Comparison of ENCODE assay signal across 12 cellular contexts in the genomic region with DNA sequence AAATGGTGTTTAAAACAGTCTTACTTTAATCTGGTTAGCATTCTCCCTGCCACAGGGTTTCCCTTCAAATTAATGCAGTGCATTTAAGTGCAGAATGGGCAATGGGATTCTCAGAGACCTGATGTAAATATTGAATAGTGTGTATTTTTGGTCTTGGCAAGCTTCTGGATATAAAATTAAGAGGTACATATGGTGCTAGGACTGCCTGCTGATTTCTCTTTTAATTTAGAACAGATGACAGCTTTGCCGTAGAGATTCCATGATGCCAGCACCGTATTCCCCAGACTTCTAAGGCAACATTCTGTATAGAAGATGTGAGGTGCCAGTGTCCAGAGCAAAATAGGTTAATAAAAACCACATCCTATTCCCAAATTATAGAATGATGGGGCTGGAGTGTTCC. TPM values are rescaled to one million over a fixed set of nuclear protein-coding genes. Genes with fewer than 3 reads are reported as not detected.
DNase-seq lines count a peak whose midpoint lies in the region; ATAC-seq, FAIRE-seq and TF ChIP-seq lines count a peak whose summit lies in the region.
"Had no signal": no experiment of that assay in that cellular context is flagged by ENCODE, and none has a peak within 500 bp of the region (broad histone marks: within the 10 kb centered on the region; RNA-seq: fewer than 3 reads in every experiment).

No MANE protein-coding gene starts in this region.

- H2AFZ ChIP-seq in KMS-11 (ENCODE audit: low read depth): no peak overlapping the region

- H3K36me3 ChIP-seq in CD8-positive, alpha-beta T cell (ENCODE audit: insufficient read depth, low read length): no peaks in the 10 kb centered on the region
- H3K36me3 ChIP-seq in KMS-11 (ENCODE audit: insufficient read depth) (peaks cover 3% of the 10 kb centered on the region; the same call in 1 of the 2 replicates), mesodermal cell (ENCODE audit: control insufficient read depth, insufficient read depth, low read length) (peaks cover 43% of the 10 kb centered on the region)

- peaks cover 16% of the 10 kb centered on the region for H4K20me1 ChIP-seq in KMS-11 (ENCODE audit: insufficient read depth)

- in situ Hi-C loops in astrocyte of the cerebellum (cut with HindIII; ENCODE audit: low sequenced_read_pairs): loop anchor here (25.0 kb wide), 3 partner anchors 208 to 467 kb away; a partner anchor contains a TSS

- POLR2A ChIA-PET in CD8-positive, alpha-beta T cell (lab: Charles Lee): no interaction called here

- H3K79me2 ChIP-seq in KMS-11 (ENCODE audit: insufficient read depth, low read depth): peaks cover 73% of the 10 kb centered on the region

- no peak overlapping the region for H3K27ac Mint-ChIP-seq in CD8-positive, alpha-beta T cell

- FAIRE-seq in GM12892 (lab: Jason Lieb, UNC): no peak

- H3K4me3 ChIP-seq in CD8-positive, alpha-beta T cell (ENCODE audit: low read depth, low read length): no peak overlapping the region
- H3K4me3 ChIP-seq in KMS-11 (IDR thresholded peaks at IDR 0.05; ENCODE audit: insufficient read depth, low read depth, low read length) (no peak overlapping the region), astrocyte of the cerebellum (ENCODE audit: low read depth, low read length) (peak overlapping the region; percentile 66), mesodermal cell (ENCODE audit: extremely low read depth, insufficient read depth, low read length, poor library complexity, severe bottlenecking) (peak overlapping the region; percentile 77)

- H3K9ac ChIP-seq in KMS-11: peak overlapping the region; percentile 90

- intact Hi-C loops in CD8-positive, alpha-beta T cell (cut with DNase I, micrococcal nuclease): loop anchor here (5.0 to 10.0 kb wide), 4 partner anchors 193 to 772 kb away; a partner anchor contains a TSS

- CTCF ChIA-PET in CD8-positive, alpha-beta T cell (lab: Charles Lee): interaction anchor here (0.9 to 3.0 kb wide), 4 partner anchors 8 to 475 kb away, joined by 3 to 17 read pairs (median 6); a partner anchor contains a TSS

- no peak for DNase-seq in CD8-positive, alpha-beta T cell
- no peak for DNase-seq in astrocyte of the cerebellum (ENCODE audit: low read depth)
- no peak for DNase-seq in amniotic stem cell (lab: John Stamatoyannopoulos, UW)
- DNase-seq in GM12892 (ENCODE audit: insufficient read length): no peak
- DNase-seq: anterior cingulate cortex, heart left ventricle, NCI-H524 treated with DMSO at 0.1 percent for 48 hours had no signal

- no peak for ATAC-seq in CD8-positive, alpha-beta T cell
- no peak for ATAC-seq in GM21619 (IDR thresholded peaks at IDR 0.05; ENCODE audit: unreplicated experiment)
- ATAC-seq in GM18868 (IDR thresholded peaks at IDR 0.05; ENCODE audit: unreplicated experiment): no peak
- ATAC-seq: heart left ventricle had no signal

- no peak for TF ChIP-seq POLR2A in GM12892 (IDR thresholded peaks at IDR 0.05; ENCODE audit: low read depth, low read length)

- 83 to 100% methylated on average over 1 to 2 of the region's 2 CpGs for WGBS in mesodermal cell (ENCODE audit: insufficient coverage in 2 of 2), 2 experiments

- no peaks in the 10 kb centered on the region for H3K27me3 Mint-ChIP-seq in CD8-positive, alpha-beta T cell (ENCODE audit: low read depth)

- peak overlapping the region; percentile 99 for H3K4me2 ChIP-seq in KMS-11

- peaks cover 31% of the 10 kb centered on the region for H3K4me1 ChIP-seq in CD8-positive, alpha-beta T cell (ENCODE audit: insufficient read depth, low read length)
- peaks cover 52% of the 10 kb centered on the region for H3K4me1 ChIP-seq in KMS-11 (ENCODE audit: low read depth, poor library complexity, severe bottlenecking)
- peaks cover 8% of the 10 kb centered on the region for H3K4me1 ChIP-seq in mesodermal cell (ENCODE audit: control insufficient read depth, insufficient read depth, low read length, poor library complexity, severe bottlenecking)

- peak overlapping the region; percentile 99 for H3K4me3 Mint-ChIP-seq in CD8-positive, alpha-beta T cell

- peaks cover 35% of the 10 kb centered on the region for H3K36me3 Mint-ChIP-seq in CD8-positive, alpha-beta T cell

- H3K9me3 ChIP-seq in CD8-positive, alpha-beta T cell (ENCODE audit: low read length): no peaks in the 10 kb centered on the region
- no peaks in the 10 kb centered on the region for H3K9me3 ChIP-seq in mesodermal cell (ENCODE audit: control insufficient read depth, low read length)
- H3K9me3 ChIP-seq: heart left ventricle had no signal

- H3K9me3 Mint-ChIP-seq in CD8-positive, alpha-beta T cell: no peaks in the 10 kb centered on the region

- TF ChIP-seq CTCF in CD8-positive, alpha-beta T cell (IDR thresholded peaks at IDR 0.05): no peak
- TF ChIP-seq CTCF in KMS-11 (conservative IDR thresholded peaks at IDR 0.05; ENCODE audit: low read depth, low read length): no peak
- no peak for TF ChIP-seq CTCF in astrocyte of the cerebellum (IDR thresholded peaks at IDR 0.05; ENCODE audit: low read depth, low read length, missing control alignments)

- H3K27me3 ChIP-seq in CD8-positive, alpha-beta T cell (ENCODE audit: insufficient read depth, low read length): no peaks in the 10 kb centered on the region
- H3K27me3 ChIP-seq in KMS-11 (ENCODE audit: insufficient read depth, low read depth): no peaks in the 10 kb centered on the region
- H3K27me3 ChIP-seq: heart left ventricle had no signal

- H3K4me1 Mint-ChIP-seq in CD8-positive, alpha-beta T cell (ENCODE audit: low read depth): peaks cover 47% of the 10 kb centered on the region

- H3K27ac ChIP-seq in CD8-positive, alpha-beta T cell (ENCODE audit: low read depth, low read length): no peak overlapping the region
- H3K27ac ChIP-seq in KMS-11 (peak overlapping the region; percentile 80; the same call in 1 of the 2 replicates), mesodermal cell (ENCODE audit: low read depth, low read length, severe bottlenecking) (no peak overlapping the region)

RNA-seq across cellular contexts. Expression of a gene that starts 1.9 kb away (rescaled TPM):
- total RNA-seq in CD8-positive, alpha-beta T cell: 10 to 100 TPM in 1 of 2 experiments, 1 to 10 TPM in 1; 9.9 to 14.3 TPM
- 30.3 TPM for polyA plus RNA-seq in mesodermal cell (2013, experiment 1 of 2)
- polyA plus RNA-seq in mesodermal cell (2013, experiment 2 of 2): 25.1 TPM
- 7.1 TPM for polyA plus RNA-seq in GM12892 (2012; ENCODE audit: missing spikeins)
- total RNA-seq: Daoy had no signal

Comparison
In these comparisons a context has a peak if more than half of its experiments do, and no peak if none do; other contexts are left out.
1. H3K4me3 ChIP-seq: peak in astrocyte of the cerebellum (single experiment) and mesodermal cell (single experiment); none in CD8-positive, alpha-beta T cell (single experiment) and KMS-11 (single experiment).